Comparison of ENCODE assay signal across 2 cellular contexts in genomic region chr11:63837027-63837688, GRCh38.
A peak's percentile ranks its signal among the peaks of the same experiment; 100 is the strongest.
TF ChIP-seq lines count a peak whose summit lies in the region.

No MANE protein-coding gene starts in this region.

TF ChIP-seq in IMR-90, 13 proteins besides CTCF, POLR2A, EP300 and RAD21:
- TF ChIP-seq RFX5 (IDR thresholded peaks at IDR 0.05; ENCODE audit: low read depth, low read length) = no peak
- no peak for TF ChIP-seq FOS (IDR thresholded peaks at IDR 0.05; ENCODE audit: low read depth, low read length)
- no peak for TF ChIP-seq BHLHE40 (IDR thresholded peaks at IDR 0.05; ENCODE audit: low read depth, low read length)
- no peak for TF ChIP-seq MAFK (IDR thresholded peaks at IDR 0.05; ENCODE audit: low read depth, low read length)
- peak; percentile 91 for TF ChIP-seq SMC3 (IDR thresholded peaks at IDR 0.05; ENCODE audit: low read depth, low read length)
- TF ChIP-seq MAZ (IDR thresholded peaks at IDR 0.05; ENCODE audit: borderline replicate concordance, low read depth, low read length) = peak; percentile 62; the same call in 1 of the 2 replicates
- no peak for TF ChIP-seq CHD1 (IDR thresholded peaks at IDR 0.05; ENCODE audit: low read depth, low read length)
- no peak for TF ChIP-seq MXI1 (IDR thresholded peaks at IDR 0.05; ENCODE audit: borderline replicate concordance, low read depth, low read length)
- no peak for TF ChIP-seq CEBPB (IDR thresholded peaks at IDR 0.05; ENCODE audit: low read depth, low read length)
- TF ChIP-seq NFE2L2 (IDR thresholded peaks at IDR 0.05; ENCODE audit: low read depth, low read length) = no peak
- TF ChIP-seq, protein P1, sequence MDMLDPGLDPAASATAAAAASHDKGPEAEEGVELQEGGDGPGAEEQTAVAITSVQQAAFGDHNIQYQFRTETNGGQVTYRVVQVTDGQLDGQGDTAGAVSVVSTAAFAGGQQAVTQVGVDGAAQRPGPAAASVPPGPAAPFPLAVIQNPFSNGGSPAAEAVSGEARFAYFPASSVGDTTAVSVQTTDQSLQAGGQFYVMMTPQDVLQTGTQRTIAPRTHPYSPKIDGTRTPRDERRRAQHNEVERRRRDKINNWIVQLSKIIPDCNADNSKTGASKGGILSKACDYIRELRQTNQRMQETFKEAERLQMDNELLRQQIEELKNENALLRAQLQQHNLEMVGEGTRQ (IDR thresholded peaks at IDR 0.05; ENCODE audit: low read depth, low read length) = no peak
- TF ChIP-seq, protein P2, sequence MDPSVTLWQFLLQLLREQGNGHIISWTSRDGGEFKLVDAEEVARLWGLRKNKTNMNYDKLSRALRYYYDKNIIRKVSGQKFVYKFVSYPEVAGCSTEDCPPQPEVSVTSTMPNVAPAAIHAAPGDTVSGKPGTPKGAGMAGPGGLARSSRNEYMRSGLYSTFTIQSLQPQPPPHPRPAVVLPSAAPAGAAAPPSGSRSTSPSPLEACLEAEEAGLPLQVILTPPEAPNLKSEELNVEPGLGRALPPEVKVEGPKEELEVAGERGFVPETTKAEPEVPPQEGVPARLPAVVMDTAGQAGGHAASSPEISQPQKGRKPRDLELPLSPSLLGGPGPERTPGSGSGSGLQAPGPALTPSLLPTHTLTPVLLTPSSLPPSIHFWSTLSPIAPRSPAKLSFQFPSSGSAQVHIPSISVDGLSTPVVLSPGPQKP (IDR thresholded peaks at IDR 0.05; ENCODE audit: borderline replicate concordance, low read depth, low read length) = no peak
- no peak for TF ChIP-seq RCOR1 (IDR thresholded peaks at IDR 0.05; ENCODE audit: insufficient replicate concordance, low read length)

TF ChIP-seq in endothelial cell of umbilical vein, 7 proteins besides CTCF, POLR2A, EP300 and RAD21:
- TF ChIP-seq POLR2AphosphoS5 (IDR thresholded peaks at IDR 0.05; ENCODE audit: insufficient read depth, low read depth, low read length) = no peak
- no peak for TF ChIP-seq GATA2 (IDR thresholded peaks at IDR 0.05; ENCODE audit: insufficient read depth, insufficient read length, low read depth, low read length)
